In the genomic region with DNA sequence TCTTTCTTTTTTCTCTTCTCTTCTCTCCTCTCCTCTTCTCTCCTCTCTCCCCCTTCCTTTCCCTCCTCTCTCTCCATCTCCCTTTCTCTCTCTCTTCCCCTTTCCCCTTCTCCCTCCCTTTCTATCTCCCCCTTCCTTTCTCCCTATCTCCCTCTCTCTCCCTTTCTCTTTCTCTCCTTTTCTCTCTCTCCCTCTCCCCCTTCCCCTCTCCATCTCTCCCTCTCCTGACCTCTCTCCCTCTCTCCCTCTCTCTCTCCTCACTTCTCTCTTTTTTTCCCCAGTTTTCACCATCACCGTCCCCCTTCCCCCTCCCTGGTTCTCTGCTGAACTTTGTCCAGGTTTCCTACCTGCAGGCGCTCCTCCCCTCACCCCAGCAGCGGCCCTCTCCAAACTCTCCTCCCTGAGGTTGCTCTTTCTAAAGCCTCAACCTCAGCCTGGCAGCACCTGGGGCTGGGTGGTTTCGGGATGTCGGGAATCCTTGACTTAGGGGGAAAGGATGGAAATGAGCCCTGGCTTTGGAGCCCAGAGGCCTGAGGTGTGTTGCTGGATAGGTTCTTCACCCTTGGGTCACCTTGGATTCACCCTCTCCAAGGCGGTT, we compare ENCODE assay signal across 12 cellular contexts. TPM values are rescaled to one million over a fixed set of nuclear protein-coding genes. Genes with fewer than 3 reads are reported as not detected.
DNase-seq lines count a peak whose midpoint lies in the region; ATAC-seq, FAIRE-seq and TF ChIP-seq lines count a peak whose summit lies in the region.
"Had no signal": no experiment of that assay in that cellular context is flagged by ENCODE, and none has a peak within 500 bp of the region (broad histone marks: within the 10 kb centered on the region; RNA-seq: fewer than 3 reads in every experiment).

No MANE protein-coding gene starts in this region.

- H3K79me1 ChIP-seq in H1 (ENCODE audit: low read depth, low read length) (no peaks in the 10 kb centered on the region), mesendoderm (ENCODE audit: low read length) (no peaks in the 10 kb centered on the region)

- no peak overlapping the region for H3K56ac ChIP-seq in H1 (replicated peaks; ENCODE audit: insufficient read length, low read depth, low read length)
- peak overlapping the region; percentile 83 for H3K56ac ChIP-seq in mesendoderm (ENCODE audit: low read length)

- H3K9me3 ChIP-seq in HUES48 (ENCODE audit: control insufficient read depth, insufficient read depth, low read length), result no peaks in the 10 kb centered on the region
- H3K9me3 ChIP-seq in H1 (ENCODE audit: insufficient read depth in 2 of 2, low read depth in 1 of 2, low read length in 1 of 2), result no peaks in the 10 kb centered on the region
- H3K9me3 ChIP-seq in thyroid gland, result no peaks in the 10 kb centered on the region
- H3K9me3 ChIP-seq: ovary had no signal

- H3K23ac ChIP-seq in H1 (ENCODE audit: insufficient read length) (no peak overlapping the region), mesendoderm (ENCODE audit: low read length) (no peak overlapping the region)

- H3K36me3 ChIP-seq in HUES48 (ENCODE audit: control insufficient read depth, insufficient read depth, low read length), result no peaks in the 10 kb centered on the region
- no peaks in the 10 kb centered on the region for H3K36me3 ChIP-seq in H1 (ENCODE audit: control insufficient read depth in 2 of 4, insufficient read depth in 4 of 4, low read length in 3 of 4)
- H3K36me3 ChIP-seq in mesendoderm (ENCODE audit: control insufficient read depth, insufficient read depth, low read length), result no peaks in the 10 kb centered on the region
- no peaks in the 10 kb centered on the region for H3K36me3 ChIP-seq in thyroid gland
- H3K36me3 ChIP-seq: ovary had no signal

- no peak overlapping the region for H3K18ac ChIP-seq in H1 (ENCODE audit: extremely low read depth, low read length)
- H3K18ac ChIP-seq in mesendoderm (ENCODE audit: low read length), result peak overlapping the region; percentile 23

- H2BK5ac ChIP-seq in H1 (ENCODE audit: low read depth, low read length), result no peak overlapping the region
- H2BK5ac ChIP-seq in mesendoderm (ENCODE audit: low read length), result no peak overlapping the region

- peak overlapping the region; percentile 42; the same call in 1 of the 2 replicates for H3K4me3 ChIP-seq in HUES48 (ENCODE audit: low read depth, low read length)
- peak overlapping the region in 3 of 4 experiments; percentile 11 to 49 (median 29); a peak in 6 of 8 replicates for H3K4me3 ChIP-seq in H1 (ENCODE audit: extremely low read depth in 1 of 4, insufficient read depth in 2 of 4, low read depth in 3 of 4, low read length in 4 of 4)
- peak overlapping the region; percentile 35 for H3K4me3 ChIP-seq in mesendoderm (ENCODE audit: low read length)
- H3K4me3 ChIP-seq in thyroid gland (replicated peaks in 1 of 3), result peak overlapping the region in 1 of 3 donors; percentile 34
- H3K4me3 ChIP-seq: ovary had no signal

- TF ChIP-seq RAD21 in H1 (IDR thresholded peaks at IDR 0.05 in 1 of 2, conservative IDR thresholded peaks at IDR 0.05 in 1 of 2; ENCODE audit: low read depth in 2 of 2, low read length in 2 of 2), result 0 out of 4 replicates have a peak, but pooled peaks of 1 of the 2 experiments have one; percentile 1

- peaks cover 29% of the 10 kb centered on the region in 2 experiments for H4K20me1 ChIP-seq in H1 (replicated peaks in 1 of 2; ENCODE audit: control insufficient read depth in 1 of 2, insufficient read depth in 2 of 2, low read length in 2 of 2)

- peak overlapping the region; percentile 68 to 77 for H3K4me2 ChIP-seq in H1 (ENCODE audit: insufficient read depth in 1 of 2, low read depth in 2 of 2, low read length in 2 of 2)
- H3K4me2 ChIP-seq in mesendoderm (ENCODE audit: low read length), result peak overlapping the region; percentile 76

- no peak for FAIRE-seq in H1 (lab: Jason Lieb, UNC)

- DNase-seq in H1 (ENCODE audit: low read depth in 1 of 2, low spot score in 2 of 2), result peak in 1 of 2 experiments; percentile 62
- DNase-seq in mesendoderm, result peak; percentile 68
- DNase-seq in thyroid gland, result peak; percentile 81 to 83
- DNase-seq in immature natural killer cell, result no peak
- DNase-seq in activated CD4-positive, alpha-beta memory T cell treated with anti-CD3 and anti-CD28 coated beads for 36 hours, result no peak
- DNase-seq: activated CD8-positive, alpha-beta memory T cell treated with anti-CD3 and anti-CD28 coated beads, Interleukin-2, amount 50 U/mL, for 48 hours; stimulated activated CD4-positive, alpha-beta T cell treated with anti-CD3 and anti-CD28 coated beads, Interleukin-2, amount 100 ng/mL, for 48 hours; stimulated activated naive CD8-positive, alpha-beta T cell treated with anti-CD3 and anti-CD28 coated beads, Interleukin-15, Interleukin-2, amounts not matched to agents 100 U/mL and 50 U/mL, for 24 hours had no signal

- no peak overlapping the region for H3K14ac ChIP-seq in H1 (ENCODE audit: insufficient read length)

- H4K5ac ChIP-seq in H1 (ENCODE audit: insufficient read length, low read depth, low read length) (no peak overlapping the region), mesendoderm (ENCODE audit: low read length) (no peak overlapping the region)

- H3K9ac ChIP-seq in HUES48 (ENCODE audit: low read depth, low read length) (no peak overlapping the region), H1 (replicated peaks in 1 of 4; ENCODE audit: extremely low read depth in 1 of 4, low read depth in 3 of 4, low read length in 3 of 4) (no peak overlapping the region), mesendoderm (ENCODE audit: low read length) (peak overlapping the region; percentile 40)

- TF ChIP-seq CTCF in H1 (IDR thresholded peaks at IDR 0.05; ENCODE audit: control extremely low read depth in 1 of 3, insufficient read depth in 1 of 3, low read depth in 1 of 3, low read length in 3 of 3) (no peak), thyroid gland (IDR thresholded peaks at IDR 0.05) (no peak)

- H3K27me3 Mint-ChIP-seq in immature natural killer cell (ENCODE audit: low read depth in 3 of 3), result peaks cover 21 to 47% (median 24%) of the 10 kb centered on the region in 3 donors
- H3K27me3 Mint-ChIP-seq in activated CD4-positive, alpha-beta memory T cell treated with anti-CD3 and anti-CD28 coated beads for 36 hours, result peaks cover 75% of the 10 kb centered on the region

- H3K27ac ChIP-seq in HUES48 (ENCODE audit: low read depth, low read length) (no peak overlapping the region), H1 (ENCODE audit: low read depth, low read length) (no peak overlapping the region), mesendoderm (ENCODE audit: low read depth, low read length) (no peak overlapping the region), thyroid gland (peak overlapping the region; percentile 97 to 99 (median 99))
- H3K27ac ChIP-seq: ovary, VCaP had no signal

- CTCF ChIA-PET in H1 (lab: Charles Lee; ENCODE audit: partially characterized antibody), result interaction anchor here (0.6 to 1.1 kb wide), 5 partner anchors 27 to 758 kb away, joined by 3 to 5 read pairs (median 3); no protein-coding TSS in a partner anchor
- CTCF ChIA-PET in activated CD4-positive, alpha-beta memory T cell treated with anti-CD3 and anti-CD28 coated beads for 36 hours (lab: Charles Lee), result interaction anchor here (0.6 kb wide), 1 partner anchor 31 kb away, joined by 3 read pairs; no protein-coding TSS in a partner anchor

- no peak overlapping the region for H2BK20ac ChIP-seq in H1 (ENCODE audit: low read length)

- H4K8ac ChIP-seq in H1 (ENCODE audit: extremely low read depth, insufficient read depth, low read length) (no peak overlapping the region), mesendoderm (ENCODE audit: low read depth, low read length) (no peak overlapping the region)

- H2BK120ac ChIP-seq in H1 (replicated peaks; ENCODE audit: low read depth, low read length) (no peak overlapping the region), mesendoderm (ENCODE audit: low read depth, low read length) (no peak overlapping the region)

- H2BK15ac ChIP-seq in H1 (ENCODE audit: low read length) (no peak overlapping the region), mesendoderm (replicated peaks; ENCODE audit: low read depth) (no peak overlapping the region)

- H3K4me1 ChIP-seq in HUES48 (ENCODE audit: control insufficient read depth, insufficient read depth, low read length), result peaks cover 55% of the 10 kb centered on the region
- peaks cover 8 to 36% (median 21%) of the 10 kb centered on the region in 4 experiments for H3K4me1 ChIP-seq in H1 (replicated peaks in 1 of 4; ENCODE audit: control insufficient read depth in 3 of 4, insufficient read depth in 4 of 4, low read length in 3 of 4)
- peaks cover 32% of the 10 kb centered on the region for H3K4me1 ChIP-seq in mesendoderm (ENCODE audit: control insufficient read depth, low read depth, low read length)
- peaks cover 35 to 49% of the 10 kb centered on the region in 2 donors for H3K4me1 ChIP-seq in thyroid gland

- ATAC-seq in HG03469 (IDR thresholded peaks at IDR 0.05; ENCODE audit: unreplicated experiment), result no peak
- ATAC-seq: stimulated activated naive CD8-positive, alpha-beta T cell treated with anti-CD3 and anti-CD28 coated beads, Interleukin-15, Interleukin-2, amounts not matched to agents 100 U/mL and 50 U/mL, for 24 hours had no signal

- POLR2A ChIA-PET in H1 (lab: Charles Lee; ENCODE audit: partially characterized antibody), result interaction anchor here (0.6 to 2.5 kb wide), 4 partner anchors 11 to 290 kb away, joined by 3 to 8 read pairs (median 5); no protein-coding TSS in a partner anchor
- POLR2A ChIA-PET in activated CD4-positive, alpha-beta memory T cell treated with anti-CD3 and anti-CD28 coated beads for 36 hours (lab: Charles Lee), result no interaction called here

- H2AFZ ChIP-seq in H1 (ENCODE audit: low read length), result no peak overlapping the region

- no peaks in the 10 kb centered on the region for H3K36me3 Mint-ChIP-seq in immature natural killer cell
- H3K36me3 Mint-ChIP-seq in activated CD4-positive, alpha-beta memory T cell treated with anti-CD3 and anti-CD28 coated beads for 36 hours, result no peaks in the 10 kb centered on the region

- no peaks in the 10 kb centered on the region for H3K4me1 Mint-ChIP-seq in immature natural killer cell
- no peaks in the 10 kb centered on the region for H3K4me1 Mint-ChIP-seq in activated CD4-positive, alpha-beta memory T cell treated with anti-CD3 and anti-CD28 coated beads for 36 hours (ENCODE audit: low read depth)

- H3K27ac Mint-ChIP-seq in immature natural killer cell, result no peak overlapping the region
- H3K27ac Mint-ChIP-seq in activated CD4-positive, alpha-beta memory T cell treated with anti-CD3 and anti-CD28 coated beads for 36 hours, result no peak overlapping the region

- no peak overlapping the region for H3K4me3 Mint-ChIP-seq in immature natural killer cell
- no peak overlapping the region for H3K4me3 Mint-ChIP-seq in activated CD4-positive, alpha-beta memory T cell treated with anti-CD3 and anti-CD28 coated beads for 36 hours

- no peak overlapping the region for H4K91ac ChIP-seq in H1 (replicated peaks; ENCODE audit: insufficient read length, low read length)

- no peaks in the 10 kb centered on the region for H3K79me2 ChIP-seq in H1 (ENCODE audit: control insufficient read depth in 1 of 2, insufficient read depth in 2 of 2, low read length in 2 of 2)
- no peaks in the 10 kb centered on the region for H3K79me2 ChIP-seq in mesendoderm (ENCODE audit: control insufficient read depth, insufficient read depth, low read length)

- peaks cover 7% of the 10 kb centered on the region; the same call in 1 of the 2 replicates for H3K23me2 ChIP-seq in H1 (ENCODE audit: low read depth, low read length)

- H3K4ac ChIP-seq in H1 (replicated peaks; ENCODE audit: insufficient read length, low read depth, low read length) (no peak overlapping the region), mesendoderm (ENCODE audit: low read depth, low read length) (peak overlapping the region; percentile 66)

- intact Hi-C loops in thyroid gland (cut with DNase I), result no loop called here
- intact Hi-C loops in activated CD4-positive, alpha-beta memory T cell treated with anti-CD3 and anti-CD28 coated beads for 36 hours (cut with micrococcal nuclease), result no loop called here

- TF ChIP-seq POLR2A in H1 (IDR thresholded peaks at IDR 0.05; ENCODE audit: control extremely low read depth in 1 of 2, low read depth in 2 of 2, low read length in 2 of 2), result no peak
- peak in 1 of 2 donors; percentile 64 for TF ChIP-seq POLR2A in thyroid gland (IDR thresholded peaks at IDR 0.05)

- peaks cover 0 to 16% (median 1%) of the 10 kb centered on the region in 6 donors for H3K9me3 Mint-ChIP-seq in immature natural killer cell
- H3K9me3 Mint-ChIP-seq in activated CD4-positive, alpha-beta memory T cell treated with anti-CD3 and anti-CD28 coated beads for 36 hours, result no peaks in the 10 kb centered on the region

- WGBS in H1 (ENCODE audit: extremely low coverage in 1 of 2, insufficient coverage in 1 of 2, insufficient read length in 1 of 2, insufficient replicate concordance in 2 of 2, low coverage in 1 of 2, low lambda C conversion rate in 2 of 2, missing lambda C conversion rate in 1 of 2), 2 experiments, result 0% methylated on average over 6 of the region's 6 CpGs; no CpG with 5 or more reads in 1 of the 2 experiments
- no CpG with 5 or more reads among the region's 6 CpGs for WGBS in mesendoderm (ENCODE audit: extremely low coverage, insufficient coverage, low lambda C conversion rate)
- 20 to 23% methylated on average over 6 of the region's 6 CpGs for WGBS in thyroid gland, 2 donors

- H2AK5ac ChIP-seq in H1 (ENCODE audit: low read depth, low read length), result peak overlapping the region; percentile 82; the same call in 1 of the 2 replicates
- H2AK5ac ChIP-seq in mesendoderm (ENCODE audit: low read length), result no peak overlapping the region

- H3K27me3 ChIP-seq in HUES48 (ENCODE audit: control insufficient read depth, insufficient read depth, low read length) (peaks cover 100% of the 10 kb centered on the region), H1 (replicated peaks in 1 of 4; ENCODE audit: control insufficient read depth in 3 of 4, extremely low read depth in 1 of 4, insufficient read depth in 3 of 4, low read length in 3 of 4) (peaks cover 88 to 100% (median 99%) of the 10 kb centered on the region in 4 experiments), mesendoderm (ENCODE audit: insufficient read depth, low read length, poor library complexity) (peaks cover 52% of the 10 kb centered on the region), thyroid gland (no peaks in the 10 kb centered on the region)
- H3K27me3 ChIP-seq: ovary had no signal

- peak overlapping the region; percentile 95 for H2BK12ac ChIP-seq in H1 (ENCODE audit: low read depth, low read length)

- TF ChIP-seq EP300 in H1 (IDR thresholded peaks at IDR 0.05; ENCODE audit: borderline replicate concordance in 1 of 2, low read depth in 2 of 2, low read length in 2 of 2), result no peak

RNA-seq across cellular contexts. Expression of a gene that starts 14.7 kb away (rescaled TPM):
- total RNA-seq in H1 (2021; fragmentation: NEBNext Ultra II Directional; extraction: Animal tissue kit (Norgen Biotek cat#: 25700)), result 0.29 and 1.0 TPM in 2 replicates
- polyA plus RNA-seq in H1 (2011; rRNA removed) (0.09 TPM in 2 replicates), immature natural killer cell (not detected)
- polyA plus RNA-seq in H1 (2011; cell fraction: cytosol; rRNA removed), result 0.09 TPM
- 0.20 TPM for polyA plus RNA-seq in H1 (2011; cell fraction: nucleus; rRNA removed)
- polyA plus RNA-seq in H1 (2012, experiment 1 of 2), result 0.12 to 0.38 TPM (median 0.24 TPM) in 4 replicates
- 0.18 TPM for polyA plus RNA-seq in H1 (2012, experiment 2 of 2)
- 0.30 TPM for polyA plus RNA-seq in H1 (2013, experiment 1 of 2)
- polyA plus RNA-seq in H1 (2013, experiment 2 of 2), result 0.13 TPM
- 0.09 TPM in 1 of 2 replicates, not detected in the other for polyA minus RNA-seq in H1 (2011; rRNA and poly(A)+ RNA removed)
- polyA minus RNA-seq in H1 (2011; cell fraction: cytosol; rRNA and poly(A)+ RNA removed), result 0.73 TPM
- polyA minus RNA-seq in H1 (2011; cell fraction: nucleus; rRNA and poly(A)+ RNA removed), result 0.50 TPM
- polyA plus RNA-seq in mesendoderm (2013, experiment 1 of 2), result 2.1 TPM
- 2.1 TPM for polyA plus RNA-seq in mesendoderm (2013, experiment 2 of 2)
- 100 to 1,000 TPM; 104 to 258 (median 192) TPM for total RNA-seq in thyroid gland
- total RNA-seq in activated CD4-positive, alpha-beta memory T cell treated with anti-CD3 and anti-CD28 coated beads for 36 hours, result not detected

Comparison
In these comparisons a context has a peak if more than half of its experiments do, and no peak if none do; other contexts are left out.
1. H3K27ac ChIP-seq: peak in thyroid gland (3 of 3); none in HUES48 (single experiment), H1 (single experiment) and mesendoderm (single experiment).
2. DNase-seq: peak in mesendoderm (single experiment) and thyroid gland (2 of 2); none in immature natural killer cell (0 of 3) and activated CD4-positive, alpha-beta memory T cell treated with anti-CD3 and anti-CD28 coated beads for 36 hours (single experiment).
3. RNA of a gene that starts 14.7 kb away (total RNA-seq): 104 to 258 TPM in thyroid gland; 0.29 to 1.0 TPM in H1 and not detected in activated CD4-positive, alpha-beta memory T cell treated with anti-CD3 and anti-CD28 coated beads for 36 hours; every median in the first group is over 10 times any median in the second.